ENCODE assay signal across 1 cellular context in the genomic region with DNA sequence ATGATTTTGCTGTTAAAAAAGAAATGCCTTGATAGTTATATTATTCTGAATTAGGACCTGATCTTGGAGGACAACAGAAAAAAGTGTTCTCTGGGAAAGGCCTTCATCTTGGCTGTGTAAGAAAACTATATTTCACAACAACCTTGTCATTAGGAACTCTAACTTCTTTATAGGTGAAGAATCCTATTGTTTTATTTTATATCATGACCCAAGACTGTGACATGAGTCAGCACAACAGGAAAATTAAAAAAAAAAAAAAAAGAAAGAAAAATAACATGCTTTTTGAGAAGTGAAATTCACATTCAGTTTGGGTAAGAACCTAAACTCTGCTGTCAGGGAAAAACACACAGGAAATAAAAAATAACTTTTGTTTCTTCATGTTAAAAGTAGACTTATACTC.
TF ChIP-seq lines count a peak whose summit lies in the region.

No MANE protein-coding gene starts in this region.

TF ChIP-seq in K562, 482 proteins besides CTCF, POLR2A, EP300 and RAD21:
- TF ChIP-seq C11orf30 (IDR thresholded peaks at IDR 0.05; ENCODE audit: low read depth) (peak; percentile 28; the same call in 1 of the 2 replicates), SRSF7 (optimal IDR thresholded peaks at IDR 0.05; ENCODE audit: low read depth, low read length) (no peak), ZNF507 (tag; conservative IDR thresholded peaks at IDR 0.05) (no peak), NFIX (CRISPR knock-in tag; IDR thresholded peaks at IDR 0.05; ENCODE audit: low read depth) (no peak), NFE2 (IDR thresholded peaks at IDR 0.05; ENCODE audit: low read depth) (0 out of 2 replicates have a peak, but pooled peaks have one; percentile 10), SMAD1 (IDR thresholded peaks at IDR 0.05; ENCODE audit: low read depth, low read length, partially characterized antibody) (no peak), ZNF316 (IDR thresholded peaks at IDR 0.05) (peak; percentile 61), KLF13 (tag; IDR thresholded peaks at IDR 0.05; ENCODE audit: borderline replicate concordance, low read depth) (no peak)
- TF ChIP-seq, protein P1, sequence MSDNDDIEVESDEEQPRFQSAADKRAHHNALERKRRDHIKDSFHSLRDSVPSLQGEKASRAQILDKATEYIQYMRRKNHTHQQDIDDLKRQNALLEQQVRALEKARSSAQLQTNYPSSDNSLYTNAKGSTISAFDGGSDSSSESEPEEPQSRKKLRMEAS (CRISPR knock-in tag; IDR thresholded peaks at IDR 0.05), result no peak
- TF ChIP-seq, protein P2, sequence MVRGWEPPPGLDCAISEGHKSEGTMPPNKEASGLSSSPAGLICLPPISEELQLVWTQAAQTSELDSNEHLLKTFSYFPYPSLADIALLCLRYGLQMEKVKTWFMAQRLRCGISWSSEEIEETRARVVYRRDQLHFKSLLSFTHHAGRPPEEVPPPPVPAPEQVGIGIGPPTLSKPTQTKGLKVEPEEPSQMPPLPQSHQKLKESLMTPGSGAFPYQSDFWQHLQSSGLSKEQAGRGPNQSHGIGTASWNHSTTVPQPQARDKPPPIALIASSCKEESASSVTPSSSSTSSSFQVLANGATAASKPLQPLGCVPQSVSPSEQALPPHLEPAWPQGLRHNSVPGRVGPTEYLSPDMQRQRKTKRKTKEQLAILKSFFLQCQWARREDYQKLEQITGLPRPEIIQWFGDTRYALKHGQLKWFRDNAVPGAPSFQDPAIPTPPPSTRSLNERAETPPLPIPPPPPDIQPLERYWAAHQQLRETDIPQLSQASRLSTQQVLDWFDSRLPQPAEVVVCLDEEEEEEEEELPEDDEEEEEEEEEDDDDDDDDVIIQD (CRISPR knock-in tag; IDR thresholded peaks at IDR 0.05), result no peak
